ENCODE assay signal across 18 cellular contexts in the genomic region with DNA sequence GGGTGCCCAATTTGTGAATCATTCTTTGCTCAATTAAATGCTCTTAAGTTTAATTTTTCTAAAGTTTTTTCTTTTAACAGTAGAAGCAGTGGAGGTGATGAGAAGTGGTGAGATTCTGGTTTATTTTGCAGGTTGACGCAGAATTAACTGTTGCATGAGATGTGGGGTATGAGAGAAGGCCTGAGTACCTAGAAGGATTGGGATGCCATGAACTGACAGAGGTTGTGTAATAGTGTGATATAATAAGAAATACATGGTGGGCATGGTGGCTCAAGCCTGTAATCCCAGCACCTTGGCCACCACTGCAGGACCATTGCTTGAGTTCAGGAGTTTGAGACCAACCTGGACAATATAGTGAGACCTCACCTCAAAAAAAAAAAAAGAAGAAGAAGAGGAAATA. TPM values are rescaled to one million over a fixed set of nuclear protein-coding genes. Genes with fewer than 3 reads are reported as not detected.
DNase-seq lines count a peak whose midpoint lies in the region; ATAC-seq and TF ChIP-seq lines count a peak whose summit lies in the region.
"Had no signal": no experiment of that assay in that cellular context is flagged by ENCODE, and none has a peak within 500 bp of the region (broad histone marks: within the 10 kb centered on the region; RNA-seq: fewer than 3 reads in every experiment).

No MANE protein-coding gene starts in this region.

- no peaks in the 10 kb centered on the region for H3K9me2 ChIP-seq in PC-9 (ENCODE audit: insufficient read depth)

- no peaks in the 10 kb centered on the region for H3K9me1 ChIP-seq in IMR-90 (ENCODE audit: insufficient read depth, low read length)

- no peak overlapping the region for H2BK15ac ChIP-seq in IMR-90 (ENCODE audit: low read depth, low read length)

- in situ Hi-C loops in IMR-90 (cut with MboI; ENCODE audit: low sequenced_read_pairs) (no loop called here), ACHN (cut with HindIII; ENCODE audit: low pct_ligation_motif_present, low pct_unique_long_range_greater_than_20kb, low sequenced_read_pairs) (no loop called here)

- POLR2A ChIA-PET in IMR-90 (lab: Charles Lee; ENCODE audit: unreplicated experiment): no interaction called here
- POLR2A ChIA-PET in PC-9 (lab: Charles Lee; ENCODE audit: unreplicated experiment): no interaction called here
- POLR2A ChIA-PET in CD8-positive, alpha-beta T cell (lab: Charles Lee): no interaction called here

- no peak overlapping the region for H4K5ac ChIP-seq in IMR-90 (ENCODE audit: low read depth, low read length)

- no peak overlapping the region for H3K27ac ChIP-seq in IMR-90 (ENCODE audit: insufficient read depth, low read length)
- 0 out of 2 replicates have a peak overlapping the region, but pooled peaks have one; percentile 79 for H3K27ac ChIP-seq in PC-9
- peak overlapping the region; percentile 93 for H3K27ac ChIP-seq in epithelial cell of prostate
- no peak overlapping the region for H3K27ac ChIP-seq in CD8-positive, alpha-beta T cell (ENCODE audit: low read depth, low read length)
- H3K27ac ChIP-seq: A549 had no signal

- H3F3A ChIP-seq in PC-9 (ENCODE audit: insufficient read depth, low read depth): peaks cover 29% of the 10 kb centered on the region

- H3K9ac ChIP-seq in IMR-90 (ENCODE audit: low read depth, low read length): no peak overlapping the region

- H3K27ac Mint-ChIP-seq in CD8-positive, alpha-beta T cell: no peak overlapping the region
- H3K27ac Mint-ChIP-seq: CD4-positive, alpha-beta memory T cell; GM23338 had no signal

- no peaks in the 10 kb centered on the region for H3K27me3 ChIP-seq in IMR-90 (ENCODE audit: control insufficient read depth, insufficient read depth, low read length)
- no peaks in the 10 kb centered on the region for H3K27me3 ChIP-seq in PC-9 (ENCODE audit: insufficient read depth, low read depth)
- H3K27me3 ChIP-seq in CD8-positive, alpha-beta T cell (ENCODE audit: insufficient read depth, low read length): no peaks in the 10 kb centered on the region

- H3K9me3 ChIP-seq in IMR-90 (ENCODE audit: control insufficient read depth, insufficient read depth, low read length) (no peaks in the 10 kb centered on the region), PC-9 (ENCODE audit: insufficient read depth, low read depth) (peaks cover 60% of the 10 kb centered on the region)
- H3K9me3 ChIP-seq in CD8-positive, alpha-beta T cell (ENCODE audit: low read length): no peaks in the 10 kb centered on the region
- H3K9me3 ChIP-seq: A549, Caco-2, HAP-1 had no signal

- H3K14ac ChIP-seq in IMR-90 (replicated peaks; ENCODE audit: low read depth, low read length): no peak overlapping the region

- no peak overlapping the region for H3K56ac ChIP-seq in IMR-90 (ENCODE audit: extremely low read depth, insufficient read depth, low read length)

- H3K9me3 Mint-ChIP-seq in CD8-positive, alpha-beta T cell: peaks cover 16% of the 10 kb centered on the region
- H3K9me3 Mint-ChIP-seq: GM23338 had no signal

- no TSS peak for BruUV-seq in IMR-90 (replicated peaks; lab: Mats Ljungman, UMichigan)
- BruUV-seq in PC-9 (replicated peaks; lab: Mats Ljungman, UMichigan): no TSS peak

- H3K36me3 ChIP-seq in IMR-90 (ENCODE audit: control insufficient read depth, insufficient read depth, low read length): no peaks in the 10 kb centered on the region
- H3K36me3 ChIP-seq in PC-9 (ENCODE audit: low read depth): peaks cover 62% of the 10 kb centered on the region
- no peaks in the 10 kb centered on the region for H3K36me3 ChIP-seq in CD8-positive, alpha-beta T cell (ENCODE audit: insufficient read depth, low read length)
- H3K36me3 ChIP-seq: HAP-1 had no signal

- no peak overlapping the region for H2AFZ ChIP-seq in IMR-90 (replicated peaks; ENCODE audit: low read length, poor library complexity)
- H2AFZ ChIP-seq in PC-9: no peak overlapping the region
- H2AFZ ChIP-seq: GM23338 had no signal

- no peaks in the 10 kb centered on the region for H3K79me1 ChIP-seq in IMR-90 (ENCODE audit: low read depth in 1 of 2, low read length in 2 of 2)

- dilution Hi-C loops in IMR-90 (cut with HindIII; ENCODE audit: low sequenced_read_pairs, unreplicated experiment): no loop called here

- no peak for TF ChIP-seq RAD21 in IMR-90 (IDR thresholded peaks at IDR 0.05; ENCODE audit: low read length)

- DNase-seq in IMR-90 (no peak), PC-9 (no peak), epithelial cell of prostate (ENCODE audit: low read depth, low spot score) (no peak), renal cortical epithelial cell (ENCODE audit: low read depth) (peak; percentile 55), GM19238 (ENCODE audit: insufficient read length, low spot score) (no peak), ACHN (no peak)
- DNase-seq in CD8-positive, alpha-beta T cell: no peak
- no peak for DNase-seq in stimulated activated CD4-positive, alpha-beta T cell treated with anti-CD3 and anti-CD28 coated beads, Interleukin-4, amount 100 ng/mL, for 4 hours
- DNase-seq: 8988T; C1 segment of cervical spinal cord; Caco-2; CD4-positive, alpha-beta memory T cell; DND-41; GDM1 had no signal

- H4K91ac ChIP-seq in IMR-90 (ENCODE audit: insufficient read depth, low read depth, low read length): no peak overlapping the region

- H3K4me2 ChIP-seq in IMR-90 (ENCODE audit: low read depth, low read length): no peak overlapping the region
- H3K4me2 ChIP-seq in PC-9: no peak overlapping the region
- H3K4me2 ChIP-seq: A549, GM23338 had no signal

- H4K20me1 ChIP-seq in IMR-90 (ENCODE audit: insufficient read depth, low read length): no peaks in the 10 kb centered on the region
- H4K20me1 ChIP-seq in PC-9 (ENCODE audit: insufficient read depth): no peaks in the 10 kb centered on the region

- H3K4me1 ChIP-seq in IMR-90 (ENCODE audit: control insufficient read depth, insufficient read depth, low read length) (0 out of 2 replicates have a peak, but pooled peaks cover 2% of the 10 kb centered on the region), PC-9 (replicated peaks; ENCODE audit: insufficient read depth) (peaks cover 47% of the 10 kb centered on the region)
- no peaks in the 10 kb centered on the region for H3K4me1 ChIP-seq in CD8-positive, alpha-beta T cell (ENCODE audit: insufficient read depth, low read length)
- H3K4me1 ChIP-seq: A549, Caco-2, HAP-1 had no signal

- H3K18ac ChIP-seq in IMR-90 (ENCODE audit: low read depth, low read length): no peak overlapping the region

- no peak overlapping the region for H3K4me3 Mint-ChIP-seq in CD8-positive, alpha-beta T cell
- H3K4me3 Mint-ChIP-seq: CD4-positive, alpha-beta memory T cell; GM23338 had no signal

- intact Hi-C loops in IMR-90 (cut with micrococcal nuclease): no loop called here
- intact Hi-C loops in PC-9 (cut with micrococcal nuclease; ENCODE audit: unreplicated experiment): no loop called here
- intact Hi-C loops in CD8-positive, alpha-beta T cell (cut with DNase I, micrococcal nuclease): no loop called here

- H2BK20ac ChIP-seq in IMR-90 (ENCODE audit: low read depth, low read length): no peak overlapping the region

- TF ChIP-seq POLR2A in IMR-90 (IDR thresholded peaks at IDR 0.05; ENCODE audit: low read depth, low read length): no peak

- peaks cover 22% of the 10 kb centered on the region for H3K27me3 Mint-ChIP-seq in CD8-positive, alpha-beta T cell (ENCODE audit: low read depth)

- CTCF ChIA-PET in IMR-90 (lab: Yijun Ruan, JAX) (interaction anchor here (0.7 to 1.4 kb wide), 2 partner anchors 13 to 525 kb away, joined by 3 read pairs; no protein-coding TSS in a partner anchor), PC-9 (lab: Charles Lee) (interaction anchor here (0.6 kb wide), 1 partner anchor 750 kb away, joined by 4 read pairs; no protein-coding TSS in a partner anchor)
- CTCF ChIA-PET in CD8-positive, alpha-beta T cell (lab: Charles Lee): interaction anchor here (0.9 kb wide), 1 partner anchor 35 kb away, joined by 3 read pairs; no protein-coding TSS in a partner anchor

- no peak for TF ChIP-seq CTCF in IMR-90 (conservative IDR thresholded peaks at IDR 0.05; ENCODE audit: low read depth, low read length)
- no peak for TF ChIP-seq CTCF in PC-9 (conservative IDR thresholded peaks at IDR 0.05)
- TF ChIP-seq CTCF in CD8-positive, alpha-beta T cell (IDR thresholded peaks at IDR 0.05): no peak

- H3K4me3 ChIP-seq in IMR-90 (ENCODE audit: insufficient read depth, low read depth, low read length) (no peak overlapping the region), PC-9 (no peak overlapping the region)
- no peak overlapping the region for H3K4me3 ChIP-seq in CD8-positive, alpha-beta T cell (ENCODE audit: low read depth, low read length)
- H3K4me3 ChIP-seq: A549, GM12878, GM23338, HAP-1 had no signal

- H2AK9ac ChIP-seq in IMR-90 (replicated peaks; ENCODE audit: low read depth, low read length, poor library complexity): no peak overlapping the region

- H2AK5ac ChIP-seq in IMR-90 (ENCODE audit: low read depth, low read length): no peak overlapping the region

- H2BK120ac ChIP-seq in IMR-90 (ENCODE audit: low read depth, low read length): no peak overlapping the region

- H3K4ac ChIP-seq in IMR-90 (ENCODE audit: low read depth, low read length): no peak overlapping the region

- H3K23ac ChIP-seq in IMR-90 (ENCODE audit: low read depth, low read length): no peak overlapping the region

- no peak overlapping the region for H4K8ac ChIP-seq in IMR-90 (ENCODE audit: low read depth in 2 of 2, low read length in 2 of 2)

- no peak for ATAC-seq in IMR-90 (ENCODE audit: low read depth)
- no peak for ATAC-seq in CD8-positive, alpha-beta T cell
- ATAC-seq: A549, GM12878, GM23338 had no signal

- no CpG with 5 or more reads among the region's 1 CpG for WGBS in IMR-90 (ENCODE audit: extremely low coverage in 2 of 2, insufficient read length in 1 of 2), 2 experiments

- no peaks in the 10 kb centered on the region for H3K79me2 ChIP-seq in PC-9 (ENCODE audit: low read depth)

- H3K36me3 Mint-ChIP-seq in CD8-positive, alpha-beta T cell: no peaks in the 10 kb centered on the region

- H3K4me1 Mint-ChIP-seq in CD8-positive, alpha-beta T cell (ENCODE audit: low read depth): no peaks in the 10 kb centered on the region
- H3K4me1 Mint-ChIP-seq: CD4-positive, alpha-beta memory T cell; GM23338 had no signal

- no peak overlapping the region for H2BK5ac ChIP-seq in IMR-90 (ENCODE audit: low read depth, low read length, poor library complexity, severe bottlenecking)

TF ChIP-seq in IMR-90, 13 proteins besides CTCF, POLR2A, EP300 and RAD21 (continues in another document):
- TF ChIP-seq MAZ (IDR thresholded peaks at IDR 0.05; ENCODE audit: borderline replicate concordance, low read depth, low read length) (no peak), CEBPB (IDR thresholded peaks at IDR 0.05; ENCODE audit: low read depth, low read length) (0 out of 2 replicates have a peak, but pooled peaks have one; percentile 1), RCOR1 (IDR thresholded peaks at IDR 0.05; ENCODE audit: insufficient replicate concordance, low read length) (no peak), MXI1 (IDR thresholded peaks at IDR 0.05; ENCODE audit: borderline replicate concordance, low read depth, low read length) (no peak), NFE2L2 (IDR thresholded peaks at IDR 0.05; ENCODE audit: low read depth, low read length) (no peak)

RNA-seq across cellular contexts. Expression of a gene that starts 8.4 kb away (rescaled TPM):
- total RNA-seq in IMR-90 (2012; rRNA removed) (7.8 and 7.9 TPM in 2 replicates), PC-9 (2021) (32.1 and 38.8 TPM in 2 replicates), renal cortical epithelial cell (6.4 and 13.9 TPM in 2 replicates)
- 3.3 and 3.4 TPM in 2 replicates for polyA plus RNA-seq in IMR-90 (2012; rRNA removed)
- polyA plus RNA-seq in IMR-90 (2012; cell fraction: cytosol; rRNA removed): 1.2 and 1.4 TPM in 2 replicates
- polyA plus RNA-seq in IMR-90 (2012; cell fraction: nucleus; rRNA removed; ENCODE audit: low replicate concordance): 6.8 and 7.3 TPM in 2 replicates
- not detected for total RNA-seq in CD8-positive, alpha-beta T cell
- total RNA-seq: CD4-positive, alpha-beta memory T cell; GM12878 had no signal
- polyA plus RNA-seq: CD4-positive, alpha-beta memory T cell; GM12878 had no signal

Comparison
In these comparisons a context has a peak if more than half of its experiments do, and no peak if none do; other contexts are left out.
1. H3K27ac ChIP-seq: peak in PC-9 (single experiment) and epithelial cell of prostate (single experiment); none in IMR-90 (single experiment) and CD8-positive, alpha-beta T cell (single experiment).